Comparison of ENCODE assay signal across 13 cellular contexts in genomic region chr10:69047111-69047837, GRCh38.
DNase-seq lines count a peak whose midpoint lies in the region; ATAC-seq and TF ChIP-seq lines count a peak whose summit lies in the region.
"Had no signal": no experiment of that assay in that cellular context is flagged by ENCODE, and none has a peak within 500 bp of the region (broad histone marks: within the 10 kb centered on the region; RNA-seq: fewer than 3 reads in every experiment).

No MANE protein-coding gene starts in this region.

- TF ChIP-seq CTCF in HL-60 (IDR thresholded peaks at IDR 0.05; ENCODE audit: insufficient read depth, low read length) (no peak), neutrophil (IDR thresholded peaks at IDR 0.05) (no peak)

- ATAC-seq in HG03521 (IDR thresholded peaks at IDR 0.05; ENCODE audit: unreplicated experiment): no peak

- no peaks in the 10 kb centered on the region for H3K36me3 ChIP-seq in neutrophil

- peaks cover 97 to 98% of the 10 kb centered on the region in 2 experiments for H3K4me1 ChIP-seq in neutrophil (ENCODE audit: control insufficient read depth in 1 of 2, insufficient read depth in 1 of 2, low read depth in 1 of 2, low read length in 1 of 2)

- H3K4me3 ChIP-seq in HL-60 (replicated peaks; ENCODE audit: insufficient read depth, low read length) (no peak overlapping the region), neutrophil (ENCODE audit: low read depth in 1 of 2, low read length in 1 of 2) (peak overlapping the region; percentile 9 to 63)
- H3K4me3 ChIP-seq: SK-N-MC had no signal

- H3K27me3 ChIP-seq in HL-60 (ENCODE audit: insufficient read depth, poor library complexity, severe bottlenecking): no peaks in the 10 kb centered on the region
- no peaks in the 10 kb centered on the region for H3K27me3 ChIP-seq in neutrophil

- H3K27ac ChIP-seq in HL-60 (replicated peaks): peak overlapping the region; percentile 97
- peak overlapping the region; percentile 10 for H3K27ac ChIP-seq in cingulate gyrus (ENCODE audit: low read depth, low read length)
- H3K27ac ChIP-seq in neutrophil: peak overlapping the region; percentile 100
- H3K27ac ChIP-seq: SK-N-MC had no signal

- DNase-seq in CD1c-positive myeloid dendritic cell (ENCODE audit: extremely low spot score) (peak; percentile 83), HL-60 (ENCODE audit: low read depth in 1 of 2, low spot score in 1 of 2) (no peak), NCI-H2107 (lab: John Stamatoyannopoulos, UW) (no peak), OCI-M1 (lab: John Stamatoyannopoulos, UW) (no peak)
- DNase-seq: dermis blood vessel endothelial cell, H7, KG1, NCI-H1436, NCI-H446 treated with DMSO at 0.1 percent for 48 hours had no signal

- H3K9me3 ChIP-seq in neutrophil: no peaks in the 10 kb centered on the region

Comparison
In these comparisons a context has a peak if more than half of its experiments do, and no peak if none do; other contexts are left out.
1. H3K27ac ChIP-seq: peak in every context shown above with its lines; median percentile 100 in neutrophil; 97 in HL-60; 10 in cingulate gyrus.